ENCODE assay signal across 8 cellular contexts in genomic region chr6:25223421-25224052, GRCh38. TPM values are rescaled to one million over a fixed set of nuclear protein-coding genes. Genes with fewer than 3 reads are reported as not detected.
DNase-seq lines count a peak whose midpoint lies in the region; ATAC-seq and TF ChIP-seq lines count a peak whose summit lies in the region.

No MANE protein-coding gene starts in this region.

- TF ChIP-seq POLR2A in uterus (IDR thresholded peaks at IDR 0.05): no peak

- H3K4me1 Mint-ChIP-seq in activated naive CD4-positive, alpha-beta T cell treated with anti-CD3 and anti-CD28 coated beads, Interleukin-2, amount 50 U/mL, for 24 hours: peaks cover 11% of the 10 kb centered on the region

- ATAC-seq in GM21737 (IDR thresholded peaks at IDR 0.05; ENCODE audit: unreplicated experiment): no peak

- no peaks in the 10 kb centered on the region for H3K9me3 Mint-ChIP-seq in activated naive CD4-positive, alpha-beta T cell treated with anti-CD3 and anti-CD28 coated beads, Interleukin-2, amount 50 U/mL, for 24 hours

- H3K4me3 ChIP-seq in GM12875 (ENCODE audit: low read depth, low read length): no peak overlapping the region
- peak overlapping the region; percentile 15 to 31 for H3K4me3 ChIP-seq in uterus

- no peaks in the 10 kb centered on the region for H3K36me3 ChIP-seq in uterus

- H3K27me3 ChIP-seq in uterus: no peaks in the 10 kb centered on the region

- DNase-seq in NCI-H1048 (lab: John Stamatoyannopoulos, UW) (peak; percentile 19), SKM-1 (lab: John Stamatoyannopoulos, UW; ENCODE audit: unreplicated experiment) (peak; percentile 61), head of caudate nucleus (peak; percentile 23 to 86 (median 72)), putamen (ENCODE audit: low spot score) (peak; percentile 47), uterus (peak; percentile 72 to 75)

- H3K27ac Mint-ChIP-seq in activated naive CD4-positive, alpha-beta T cell treated with anti-CD3 and anti-CD28 coated beads, Interleukin-2, amount 50 U/mL, for 24 hours: no peak overlapping the region

- peak overlapping the region; percentile 16 to 58 for H3K27ac ChIP-seq in uterus

- intact Hi-C loops in head of caudate nucleus (cut with DNase I) (no loop called here), uterus (cut with DNase I; ENCODE audit: low total_unique reads) (no loop called here)

- H3K4me3 Mint-ChIP-seq in activated naive CD4-positive, alpha-beta T cell treated with anti-CD3 and anti-CD28 coated beads, Interleukin-2, amount 50 U/mL, for 24 hours: peak overlapping the region; percentile 74

- H3K36me3 Mint-ChIP-seq in activated naive CD4-positive, alpha-beta T cell treated with anti-CD3 and anti-CD28 coated beads, Interleukin-2, amount 50 U/mL, for 24 hours: no peaks in the 10 kb centered on the region

- TF ChIP-seq CTCF in GM12875 (IDR thresholded peaks at IDR 0.05; ENCODE audit: borderline replicate concordance, insufficient read depth, low read depth, low read length) (peak; percentile 66; the same call in 1 of the 2 replicates), uterus (IDR thresholded peaks at IDR 0.05) (peak; percentile 84 to 91 (median 90))

- peaks cover 0 to 6% of the 10 kb centered on the region in 2 donors for H3K4me1 ChIP-seq in uterus

- peaks cover 5% of the 10 kb centered on the region for H3K27me3 Mint-ChIP-seq in activated naive CD4-positive, alpha-beta T cell treated with anti-CD3 and anti-CD28 coated beads, Interleukin-2, amount 50 U/mL, for 24 hours

- H3K9me3 ChIP-seq in uterus: no peaks in the 10 kb centered on the region

RNA-seq across cellular contexts. Expression of gene CARMIL1, which starts 55.6 kb away (rescaled TPM):
- total RNA-seq in uterus: 10 to 100 TPM; 11.8 to 23.2 (median 17.1) TPM

Comparison
In these comparisons a context has a peak if more than half of its experiments do, and no peak if none do; other contexts are left out.
1. DNase-seq: peak in every context shown above with its lines; median percentile 74 in uterus; 72 in head of caudate nucleus; 61 in SKM-1; 47 in putamen; 19 in NCI-H1048.